ENCODE assay signal across 13 cellular contexts in genomic region chr6:47098570-47098993, GRCh38. TPM values are rescaled to one million over a fixed set of nuclear protein-coding genes. Genes with fewer than 3 reads are reported as not detected.
DNase-seq lines count a peak whose midpoint lies in the region; ATAC-seq, FAIRE-seq and TF ChIP-seq lines count a peak whose summit lies in the region.
"Had no signal": no experiment of that assay in that cellular context is flagged by ENCODE, and none has a peak within 500 bp of the region (broad histone marks: within the 10 kb centered on the region; RNA-seq: fewer than 3 reads in every experiment).

No MANE protein-coding gene starts in this region.

- H3K27ac Mint-ChIP-seq in endodermal cell = no peak overlapping the region
- H3K27ac Mint-ChIP-seq in stimulated activated effector memory CD8-positive, alpha-beta T cell treated with anti-CD3 and anti-CD28 coated beads, Interleukin-12 subunit alpha, Interleukin-12 subunit beta, amount 100 ng/mL, for 72 hours = no peak overlapping the region

- H4K8ac ChIP-seq in IMR-90 (ENCODE audit: low read depth in 2 of 2, low read length in 2 of 2) = peak overlapping the region in 1 of 2 experiments; percentile 40; a peak in 2 of 4 replicates

- no peak overlapping the region for H4K5ac ChIP-seq in IMR-90 (ENCODE audit: low read depth, low read length)

- H3K4ac ChIP-seq in IMR-90 (ENCODE audit: low read depth, low read length) = peak overlapping the region; percentile 9; the same call in 1 of the 2 replicates

- no peak overlapping the region for H2AFZ ChIP-seq in IMR-90 (replicated peaks; ENCODE audit: low read length, poor library complexity)

- CTCF ChIA-PET in IMR-90 (lab: Yijun Ruan, JAX) = interaction anchor here (1.0 to 3.1 kb wide), 3 partner anchors 65 to 211 kb away, joined by 3 to 22 read pairs (median 3); partner anchors contain the start of gene TNFRSF21

- no peaks in the 10 kb centered on the region for H3K9me1 ChIP-seq in IMR-90 (ENCODE audit: insufficient read depth, low read length)

- no peak overlapping the region for H3K27ac ChIP-seq in IMR-90 (ENCODE audit: insufficient read depth, low read length)
- no peak overlapping the region for H3K27ac ChIP-seq in body of pancreas
- H3K27ac ChIP-seq in heart right ventricle = peak overlapping the region in 2 of 10 donors; percentile 32 to 37
- no peak overlapping the region for H3K27ac ChIP-seq in small intestine (ENCODE audit: low read depth in 1 of 2, low read length in 1 of 2)
- H3K27ac ChIP-seq in endodermal cell (ENCODE audit: low read depth, low read length) = no peak overlapping the region

- no peak for TF ChIP-seq CTCF in IMR-90 (conservative IDR thresholded peaks at IDR 0.05; ENCODE audit: low read depth, low read length)
- no peak for TF ChIP-seq CTCF in body of pancreas (IDR thresholded peaks at IDR 0.05)
- no peak for TF ChIP-seq CTCF in heart right ventricle (IDR thresholded peaks at IDR 0.05)
- TF ChIP-seq CTCF in endodermal cell (conservative IDR thresholded peaks at IDR 0.05) = no peak

- H2BK15ac ChIP-seq in IMR-90 (ENCODE audit: low read depth, low read length) = no peak overlapping the region

- no peaks in the 10 kb centered on the region for H3K9me3 ChIP-seq in IMR-90 (ENCODE audit: control insufficient read depth, insufficient read depth, low read length)
- no peaks in the 10 kb centered on the region for H3K9me3 ChIP-seq in body of pancreas
- H3K9me3 ChIP-seq in heart right ventricle = no peaks in the 10 kb centered on the region
- no peaks in the 10 kb centered on the region for H3K9me3 ChIP-seq in small intestine (ENCODE audit: control insufficient read depth, low read depth)
- no peaks in the 10 kb centered on the region for H3K9me3 ChIP-seq in endodermal cell (ENCODE audit: control insufficient read depth, low read length)

- H4K20me1 ChIP-seq in IMR-90 (ENCODE audit: insufficient read depth, low read length) = no peaks in the 10 kb centered on the region

- no peak overlapping the region for H3K9ac ChIP-seq in IMR-90 (ENCODE audit: low read depth, low read length)
- no peak overlapping the region for H3K9ac ChIP-seq in endodermal cell (ENCODE audit: extremely low read depth, low read length, poor library complexity, severe bottlenecking)

- H2BK5ac ChIP-seq in IMR-90 (ENCODE audit: low read depth, low read length, poor library complexity, severe bottlenecking) = no peak overlapping the region

- no peak overlapping the region for H3K56ac ChIP-seq in IMR-90 (ENCODE audit: extremely low read depth, insufficient read depth, low read length)

- H3K27me3 Mint-ChIP-seq in endodermal cell (ENCODE audit: insufficient read depth) = no peaks in the 10 kb centered on the region

- no peaks in the 10 kb centered on the region for H3K9me3 Mint-ChIP-seq in endodermal cell
- peaks cover 4% of the 10 kb centered on the region for H3K9me3 Mint-ChIP-seq in stimulated activated effector memory CD8-positive, alpha-beta T cell treated with anti-CD3 and anti-CD28 coated beads, Interleukin-12 subunit alpha, Interleukin-12 subunit beta, amount 100 ng/mL, for 72 hours

- H3K79me1 ChIP-seq in IMR-90 (ENCODE audit: low read depth in 1 of 2, low read length in 2 of 2) = no peaks in the 10 kb centered on the region

- dilution Hi-C loops in IMR-90 (cut with HindIII; ENCODE audit: low sequenced_read_pairs, unreplicated experiment) = no loop called here

- H3K27me3 ChIP-seq in IMR-90 (ENCODE audit: control insufficient read depth, insufficient read depth, low read length) (no peaks in the 10 kb centered on the region), body of pancreas (no peaks in the 10 kb centered on the region), heart right ventricle (peaks cover 0 to 9% (median 0%) of the 10 kb centered on the region in 7 donors), small intestine (ENCODE audit: control insufficient read depth in 2 of 2, insufficient read depth in 2 of 2, low read length in 2 of 2) (no peaks in the 10 kb centered on the region), endodermal cell (ENCODE audit: control insufficient read depth, insufficient read depth, low read length, poor library complexity, severe bottlenecking) (no peaks in the 10 kb centered on the region)

- no peak overlapping the region for H3K18ac ChIP-seq in IMR-90 (ENCODE audit: low read depth, low read length)

- BruUV-seq in IMR-90 (replicated peaks; lab: Mats Ljungman, UMichigan) = no TSS peak

- no peak overlapping the region for H2AK5ac ChIP-seq in IMR-90 (ENCODE audit: low read depth, low read length)

- peaks cover 7% of the 10 kb centered on the region for H3K4me1 Mint-ChIP-seq in endodermal cell
- H3K4me1 Mint-ChIP-seq in stimulated activated effector memory CD8-positive, alpha-beta T cell treated with anti-CD3 and anti-CD28 coated beads, Interleukin-12 subunit alpha, Interleukin-12 subunit beta, amount 100 ng/mL, for 72 hours = no peaks in the 10 kb centered on the region

- no peaks in the 10 kb centered on the region for H3K36me3 ChIP-seq in IMR-90 (ENCODE audit: control insufficient read depth, insufficient read depth, low read length)
- H3K36me3 ChIP-seq in body of pancreas (replicated peaks in 1 of 2; ENCODE audit: insufficient read depth in 1 of 2, low read depth in 2 of 2) = no peaks in the 10 kb centered on the region
- no peaks in the 10 kb centered on the region for H3K36me3 ChIP-seq in heart right ventricle
- H3K36me3 ChIP-seq in small intestine (ENCODE audit: control insufficient read depth in 2 of 2, insufficient read depth in 2 of 2, low read length in 2 of 2) = no peaks in the 10 kb centered on the region
- no peaks in the 10 kb centered on the region for H3K36me3 ChIP-seq in endodermal cell (ENCODE audit: control insufficient read depth, insufficient read depth, low read length)

- H2AK9ac ChIP-seq in IMR-90 (replicated peaks; ENCODE audit: low read depth, low read length, poor library complexity) = no peak overlapping the region

- no peak overlapping the region for H2BK120ac ChIP-seq in IMR-90 (ENCODE audit: low read depth, low read length)

- no peak overlapping the region for H3K4me3 Mint-ChIP-seq in endodermal cell
- H3K4me3 Mint-ChIP-seq in stimulated activated effector memory CD8-positive, alpha-beta T cell treated with anti-CD3 and anti-CD28 coated beads, Interleukin-12 subunit alpha, Interleukin-12 subunit beta, amount 100 ng/mL, for 72 hours = no peak overlapping the region

- no peak overlapping the region for H3K4me2 ChIP-seq in IMR-90 (ENCODE audit: low read depth, low read length)

- no peak overlapping the region for H2BK20ac ChIP-seq in IMR-90 (ENCODE audit: low read depth, low read length)

- no peaks in the 10 kb centered on the region for H3K4me1 ChIP-seq in IMR-90 (ENCODE audit: control insufficient read depth, insufficient read depth, low read length)
- peaks cover 9% of the 10 kb centered on the region for H3K4me1 ChIP-seq in body of pancreas
- H3K4me1 ChIP-seq in heart right ventricle = peaks cover 0 to 38% (median 10%) of the 10 kb centered on the region in 9 donors
- peaks cover 0 to 4% of the 10 kb centered on the region in 2 donors for H3K4me1 ChIP-seq in small intestine (ENCODE audit: control insufficient read depth in 2 of 2, insufficient read depth in 1 of 2, low read depth in 1 of 2, low read length in 1 of 2)
- H3K4me1 ChIP-seq in endodermal cell (ENCODE audit: control insufficient read depth, insufficient read depth, low read length) = no peaks in the 10 kb centered on the region

- no peak overlapping the region for H3K14ac ChIP-seq in IMR-90 (replicated peaks; ENCODE audit: low read depth, low read length)

- no peak for TF ChIP-seq POLR2A in IMR-90 (IDR thresholded peaks at IDR 0.05; ENCODE audit: low read depth, low read length)
- TF ChIP-seq POLR2A in body of pancreas (IDR thresholded peaks at IDR 0.05) = no peak

- POLR2A ChIA-PET in IMR-90 (lab: Charles Lee; ENCODE audit: unreplicated experiment) = no interaction called here

- no peak for FAIRE-seq in small intestine (lab: Jason Lieb, UNC)
- FAIRE-seq: H54 had no signal

- H3K36me3 Mint-ChIP-seq in endodermal cell (ENCODE audit: low read depth) = no peaks in the 10 kb centered on the region
- H3K36me3 Mint-ChIP-seq in stimulated activated effector memory CD8-positive, alpha-beta T cell treated with anti-CD3 and anti-CD28 coated beads, Interleukin-12 subunit alpha, Interleukin-12 subunit beta, amount 100 ng/mL, for 72 hours = no peaks in the 10 kb centered on the region

- DNase-seq in IMR-90 (peak; percentile 45), body of pancreas (peak in 2 of 4 donors; percentile 20 to 49), heart right ventricle (no peak), small intestine (peak; percentile 28), endodermal cell (no peak), NCI-H2196 (lab: John Stamatoyannopoulos, UW; ENCODE audit: unreplicated experiment) (no peak)
- DNase-seq in stimulated activated effector memory CD8-positive, alpha-beta T cell treated with anti-CD3 and anti-CD28 coated beads, Interleukin-12 subunit alpha, Interleukin-12 subunit beta, amount 100 ng/mL, for 72 hours (ENCODE audit: low spot score in 2 of 2) = no peak
- DNase-seq: activated CD4-positive, CD25-positive, alpha-beta regulatory T cell; activated CD8-positive, alpha-beta memory T cell treated with anti-CD3 and anti-CD28 coated beads, Interleukin-2, amount 50 U/mL, for 4 hours; Kasumi-1 had no signal

- no peak for TF ChIP-seq RAD21 in IMR-90 (IDR thresholded peaks at IDR 0.05; ENCODE audit: low read length)

- ATAC-seq in IMR-90 (ENCODE audit: low read depth) = peak; percentile 31; the same call in 1 of the 2 replicates
- peak; percentile 20 for ATAC-seq in body of pancreas
- ATAC-seq in heart right ventricle = peak in 7 of 8 donors; percentile 18 to 80 (median 53)
- no peak for ATAC-seq in stimulated activated effector memory CD8-positive, alpha-beta T cell treated with anti-CD3 and anti-CD28 coated beads, Interleukin-12 subunit alpha, Interleukin-12 subunit beta, amount 100 ng/mL, for 72 hours
- no peak for ATAC-seq in GM18520 (IDR thresholded peaks at IDR 0.05; ENCODE audit: unreplicated experiment)

- H3K4me3 ChIP-seq in IMR-90 (ENCODE audit: insufficient read depth, low read depth, low read length) (no peak overlapping the region), body of pancreas (no peak overlapping the region), heart right ventricle (no peak overlapping the region), small intestine (ENCODE audit: low read depth in 1 of 2, low read length in 2 of 2) (no peak overlapping the region), endodermal cell (ENCODE audit: low read length) (no peak overlapping the region)

- H3K23ac ChIP-seq in IMR-90 (ENCODE audit: low read depth, low read length) = no peak overlapping the region

- in situ Hi-C loops in IMR-90 (cut with MboI; ENCODE audit: low sequenced_read_pairs) = loop anchor here (5.0 kb wide), 1 partner anchor 209 kb away; the partner anchor contains the start of gene TNFRSF21

- intact Hi-C loops in IMR-90 (cut with micrococcal nuclease) (loop anchor here (5.0 kb wide), 2 partner anchors 149 to 379 kb away; partner anchors contain the start of gene CD2AP), body of pancreas (cut with DNase I) (no loop called here), heart right ventricle (cut with DNase I) (loop anchor here in 7 of 10 donors (5.0 to 10.0 kb wide), 5 partner anchors 49 to 209 kb away; partner anchors contain the start of gene TNFRSF21 (in 1 of the 7))

- WGBS in IMR-90 (ENCODE audit: extremely low coverage in 2 of 2, insufficient read length in 1 of 2), 2 experiments = no CpG with 5 or more reads among the region's 6 CpGs
- WGBS in body of pancreas, 2 donors = 73 to 77% methylated on average over 6 of the region's 6 CpGs
- WGBS in heart right ventricle, 2 donors = 38 to 44% methylated on average over 6 of the region's 6 CpGs
- WGBS in small intestine, 3 donors = 56 to 66% (median 61%) methylated on average over 6 of the region's 6 CpGs
- 94 to 95% methylated on average over 6 of the region's 6 CpGs for WGBS in endodermal cell (ENCODE audit: insufficient coverage in 1 of 2, insufficient read length in 1 of 2), 2 experiments

- H4K91ac ChIP-seq in IMR-90 (ENCODE audit: insufficient read depth, low read depth, low read length) = no peak overlapping the region

RNA-seq across cellular contexts. Expression of gene ADGRF1, which starts 56.5 kb away (rescaled TPM):
- total RNA-seq in IMR-90 (2012; rRNA removed) = not detected in 2 replicates
- polyA plus RNA-seq in IMR-90 (2012; rRNA removed) = not detected in 2 replicates
- polyA plus RNA-seq in IMR-90 (2012; cell fraction: cytosol; rRNA removed) = not detected in 2 replicates
- not detected in 2 replicates for polyA plus RNA-seq in IMR-90 (2012; cell fraction: nucleus; rRNA removed; ENCODE audit: low replicate concordance)
- total RNA-seq in body of pancreas = under 1 TPM in 1 of 2 donors, not detected in 1; 0.52 TPM
- not detected for total RNA-seq in heart right ventricle
- polyA plus RNA-seq in heart right ventricle = not detected
- polyA plus RNA-seq in small intestine = 1 to 10 TPM; 1.1 to 1.7 (median 1.6) TPM
- total RNA-seq in endodermal cell = not detected
- polyA plus RNA-seq in endodermal cell (2013, experiment 1 of 2) = not detected
- polyA plus RNA-seq in endodermal cell (2013, experiment 2 of 2) = not detected
- total RNA-seq: dermis microvascular lymphatic vessel endothelial cell had no signal

Comparison
In these comparisons a context has a peak if more than half of its experiments do, and no peak if none do; other contexts are left out.
1. ATAC-seq: peak in IMR-90 (single experiment), body of pancreas (single experiment) and heart right ventricle (7 of 8); none in stimulated activated effector memory CD8-positive, alpha-beta T cell treated with anti-CD3 and anti-CD28 coated beads, Interleukin-12 subunit alpha, Interleukin-12 subunit beta, amount 100 ng/mL, for 72 hours (single experiment) and GM18520 (single experiment).
2. DNase-seq: peak in IMR-90 (single experiment) and small intestine (single experiment); none in heart right ventricle (0 of 2), endodermal cell (single experiment), NCI-H2196 (single experiment) and stimulated activated effector memory CD8-positive, alpha-beta T cell treated with anti-CD3 and anti-CD28 coated beads, Interleukin-12 subunit alpha, Interleukin-12 subunit beta, amount 100 ng/mL, for 72 hours (0 of 2).